In the genomic region with DNA sequence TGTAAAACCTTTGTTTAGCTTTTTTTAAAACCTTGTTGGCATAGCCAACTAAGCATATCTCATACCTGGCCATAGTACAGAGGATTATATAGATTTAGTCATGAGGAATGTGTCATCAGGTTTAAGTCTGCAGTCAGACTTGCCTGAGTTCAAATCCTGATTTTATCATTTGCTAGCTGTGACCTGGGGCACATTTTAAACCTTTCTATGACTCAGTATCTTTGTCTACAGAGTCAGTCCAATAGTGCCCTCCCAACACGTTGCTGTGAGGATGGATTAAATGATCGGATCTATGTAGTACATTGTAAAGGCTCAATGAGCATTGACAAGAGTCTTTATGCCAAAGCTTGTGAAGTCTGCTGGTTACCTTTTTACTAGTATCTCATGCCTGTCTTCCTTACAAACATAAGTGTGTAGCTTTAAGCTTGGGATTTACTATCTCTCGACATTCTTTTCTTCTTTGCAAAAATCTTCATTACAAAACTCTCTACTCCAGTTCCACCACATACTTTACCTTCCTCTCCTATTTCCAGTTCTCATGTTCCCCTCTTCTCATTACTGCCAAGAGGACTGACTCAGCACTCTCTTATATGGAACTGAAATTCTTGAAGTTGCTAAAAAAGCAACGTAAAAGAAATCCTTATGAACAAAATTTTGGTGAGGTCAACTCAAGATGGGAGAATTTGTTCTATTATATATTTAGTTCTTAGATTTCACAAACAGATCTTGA, we compare ENCODE assay signal across 12 cellular contexts.
DNase-seq lines count a peak whose midpoint lies in the region; ATAC-seq and TF ChIP-seq lines count a peak whose summit lies in the region.
"Had no signal": no experiment of that assay in that cellular context is flagged by ENCODE, and none has a peak within 500 bp of the region (broad histone marks: within the 10 kb centered on the region; RNA-seq: fewer than 3 reads in every experiment).

No MANE protein-coding gene starts in this region.

- WGBS in lung, 2 donors, result 48 to 58% methylated on average over 4 of the region's 4 CpGs

- ATAC-seq in lung (ENCODE audit: insufficient read depth, low FRiP score) (peak; percentile 34), GM21786 (IDR thresholded peaks at IDR 0.05; ENCODE audit: unreplicated experiment) (no peak), GM21723 (IDR thresholded peaks at IDR 0.05; ENCODE audit: unreplicated experiment) (no peak)

- H3K36me3 ChIP-seq in MG63 (no peaks in the 10 kb centered on the region), lung (ENCODE audit: control insufficient read depth in 2 of 2, insufficient read depth in 2 of 2, low read length in 2 of 2) (no peaks in the 10 kb centered on the region)

- POLR2A ChIA-PET in AG04450 (lab: Yijun Ruan, JAX), result no interaction called here

- DNase-seq in AG04450 (ENCODE audit: low read depth, low spot score) (peak; percentile 39), MG63 (peak; percentile 39), astrocyte of the spinal cord (ENCODE audit: low read depth, low spot score) (peak; percentile 73), lung (ENCODE audit: low spot score) (no peak), activated gamma-delta T cell treated with Interleukin-2 at 50 U/mL for 16 hours (no peak), NCI-H1930 (lab: John Stamatoyannopoulos, UW) (no peak)
- DNase-seq: activated T-cell treated with anti-CD3 and anti-CD28 coated beads, Interleukin-2, amount 50 U/mL, for 72 hours; hippocampal formation; NCI-H1417 treated with DMSO at 0.1 percent for 48 hours had no signal

- H3K4me1 ChIP-seq in lung (ENCODE audit: control insufficient read depth in 2 of 2, insufficient read depth in 2 of 2, low read length in 2 of 2), result peaks cover 0 to 6% of the 10 kb centered on the region in 2 donors

- H3K4me3 ChIP-seq in AG04450 (ENCODE audit: low read depth, low read length) (no peak overlapping the region), MG63 (no peak overlapping the region), astrocyte of the spinal cord (ENCODE audit: low read depth, low read length) (no peak overlapping the region), lung (no peak overlapping the region)

- no peaks in the 10 kb centered on the region for H3K9me3 ChIP-seq in AG04450 (ENCODE audit: control insufficient read depth, insufficient read depth, low read length)
- H3K9me3 ChIP-seq in MG63, result no peaks in the 10 kb centered on the region
- H3K9me3 ChIP-seq in lung (ENCODE audit: control insufficient read depth in 2 of 2, insufficient read depth in 1 of 2, low read length in 1 of 2), result no peaks in the 10 kb centered on the region

- CTCF ChIA-PET in AG04450 (lab: Charles Lee), result interaction anchor here (0.7 kb wide), 1 partner anchor 267 kb away, joined by 4 read pairs; no protein-coding TSS in a partner anchor

- in situ Hi-C loops in astrocyte of the spinal cord (cut with HindIII; ENCODE audit: low sequenced_read_pairs), result no loop called here

- no peak for TF ChIP-seq CTCF in AG04450 (IDR thresholded peaks at IDR 0.05; ENCODE audit: low read depth, low read length)
- TF ChIP-seq CTCF in astrocyte of the spinal cord (IDR thresholded peaks at IDR 0.05; ENCODE audit: low read depth, low read length), result no peak
- TF ChIP-seq CTCF in lung (IDR thresholded peaks at IDR 0.05; ENCODE audit: control extremely low read depth, extremely low read depth), result no peak

- no peaks in the 10 kb centered on the region for H3K27me3 ChIP-seq in AG04450 (ENCODE audit: control insufficient read depth, insufficient read depth, low read length)
- no peaks in the 10 kb centered on the region for H3K27me3 ChIP-seq in MG63
- H3K27me3 ChIP-seq in lung (ENCODE audit: control insufficient read depth, insufficient read depth), result no peaks in the 10 kb centered on the region

- no peak overlapping the region for H3K27ac ChIP-seq in AG04450 (ENCODE audit: low read depth, low read length)
- H3K27ac ChIP-seq in lung (ENCODE audit: low read depth in 1 of 2, low read length in 1 of 2), result no peak overlapping the region
- H3K27ac ChIP-seq: C4-2B had no signal

Comparison
In these comparisons a context has a peak if more than half of its experiments do, and no peak if none do; other contexts are left out.
1. DNase-seq: peak in AG04450 (single experiment), MG63 (single experiment) and astrocyte of the spinal cord (single experiment); none in lung (single experiment), activated gamma-delta T cell treated with Interleukin-2 at 50 U/mL for 16 hours (single experiment) and NCI-H1930 (0 of 2).